ENCODE assay signal across 21 cellular contexts in genomic region chr3:118543823-118544222, GRCh38.
"Had no signal": no experiment of that assay in that cellular context is flagged by ENCODE, and none has a peak within 500 bp of the region (broad histone marks: within the 10 kb centered on the region; RNA-seq: fewer than 3 reads in every experiment).

No MANE protein-coding gene starts in this region.

- H3K4me3 ChIP-seq: lower lobe of right lung, right atrium auricular region, transverse colon, vagina had no signal

- H3K36me3 Mint-ChIP-seq: activated naive CD4-positive, alpha-beta T cell treated with anti-CD3 and anti-CD28 coated beads, Interleukin-2, amount 10 ng/mL, durations not matched to agents 7 days and 5 days; brain had no signal

- H3K4me1 ChIP-seq: lower lobe of right lung, right atrium auricular region, vagina had no signal

- H3K9me3 ChIP-seq: lower lobe of right lung, right atrium auricular region, transverse colon, vagina had no signal

- H3K4me3 Mint-ChIP-seq: activated CD4-positive, alpha-beta T cell treated with anti-CD3 and anti-CD28 coated beads, Interleukin-2, amount 10 ng/mL, durations not matched to agents 24 days and 14 days; activated CD8-positive, alpha-beta T cell treated with anti-CD3 and anti-CD28 coated beads, Interleukin-2, amount 10 ng/mL, durations not matched to agents 7 days and 5 days; activated naive CD4-positive, alpha-beta T cell treated with anti-CD3 and anti-CD28 coated beads, Interleukin-2, amount 10 ng/mL, durations not matched to agents 7 days and 5 days; activated naive CD8-positive, alpha-beta T cell treated with anti-CD3 and anti-CD28 coated beads, Interleukin-2, amount 50 U/mL, for 24 hours; activated T-cell treated with anti-CD3 and anti-CD28 coated beads, Interleukin-2, amount 50 U/mL, for 24 hours; brain; dendritic cell treated with granulocyte-macrophage colony-stimulating factor and Interleukin-4, amounts not matched to agents 40 ng/mL and 50 ng/mL, for 4 days; nephron had no signal

- H3K27me3 Mint-ChIP-seq: activated CD4-positive, alpha-beta T cell treated with anti-CD3 and anti-CD28 coated beads, Interleukin-2, amount 10 ng/mL, durations not matched to agents 24 days and 14 days; activated naive CD4-positive, alpha-beta T cell treated with anti-CD3 and anti-CD28 coated beads, Interleukin-2, amount 10 ng/mL, durations not matched to agents 7 days and 5 days; activated naive CD8-positive, alpha-beta T cell treated with anti-CD3 and anti-CD28 coated beads, Interleukin-2, amount 50 U/mL, for 24 hours; activated T-cell treated with anti-CD3 and anti-CD28 coated beads, Interleukin-2, amount 50 U/mL, for 24 hours; brain; dendritic cell treated with granulocyte-macrophage colony-stimulating factor and Interleukin-4, amounts not matched to agents 40 ng/mL and 50 ng/mL, for 4 days had no signal

- H3K36me3 ChIP-seq: lower lobe of right lung, right atrium auricular region, transverse colon, vagina had no signal

- ATAC-seq: activated CD8-positive, alpha-beta T cell treated with anti-CD3 and anti-CD28 coated beads, Interleukin-2, amount 10 ng/mL, durations not matched to agents 7 days and 5 days; activated naive CD8-positive, alpha-beta T cell treated with anti-CD3 and anti-CD28 coated beads, Interleukin-2, amount 50 U/mL, for 24 hours; lower lobe of right lung; stimulated activated naive CD8-positive, alpha-beta T cell treated with anti-CD3 and anti-CD28 coated beads, Interleukin-15, Interleukin-2, amounts not matched to agents 100 U/mL and 50 U/mL, for 24 hours had no signal

- FAIRE-seq: islet of Langerhans had no signal

- H3K27me3 ChIP-seq: right atrium auricular region, transverse colon, vagina had no signal

- H3K9me3 Mint-ChIP-seq: activated CD4-positive, alpha-beta T cell treated with anti-CD3 and anti-CD28 coated beads, Interleukin-2, amount 10 ng/mL, durations not matched to agents 24 days and 14 days; activated naive CD4-positive, alpha-beta T cell treated with anti-CD3 and anti-CD28 coated beads, Interleukin-2, amount 10 ng/mL, durations not matched to agents 7 days and 5 days; activated naive CD8-positive, alpha-beta T cell treated with anti-CD3 and anti-CD28 coated beads, Interleukin-2, amount 50 U/mL, for 24 hours; activated T-cell treated with anti-CD3 and anti-CD28 coated beads, Interleukin-2, amount 50 U/mL, for 24 hours; brain had no signal

- H3K27ac ChIP-seq: lower lobe of right lung, right atrium auricular region, vagina had no signal

- DNase-seq: activated CD4-positive, alpha-beta T cell treated with anti-CD3 and anti-CD28 coated beads, Interleukin-2, amount 10 ng/mL, durations not matched to agents 24 days and 14 days; activated CD8-positive, alpha-beta T cell treated with anti-CD3 and anti-CD28 coated beads, Interleukin-2, amount 10 ng/mL, durations not matched to agents 7 days and 5 days; activated naive CD4-positive, alpha-beta T cell treated with anti-CD3 and anti-CD28 coated beads, Interleukin-2, amount 10 ng/mL, durations not matched to agents 7 days and 5 days; activated naive CD8-positive, alpha-beta T cell treated with anti-CD3 and anti-CD28 coated beads, Interleukin-2, amount 50 U/mL, for 24 hours; activated T-cell treated with anti-CD3 and anti-CD28 coated beads, Interleukin-2, amount 50 U/mL, for 24 hours; anterior cingulate cortex; effector CD8-positive, alpha-beta T cell; lower lobe of right lung; occipital lobe; posterior cingulate gyrus; stimulated activated CD4-positive, alpha-beta T cell treated with anti-CD3 and anti-CD28 coated beads, Interleukin-2, amount 100 ng/mL, for 24 hours; stimulated activated naive CD8-positive, alpha-beta T cell treated with anti-CD3 and anti-CD28 coated beads, Interleukin-15, Interleukin-2, amounts not matched to agents 100 U/mL and 50 U/mL, for 24 hours; T-helper 1 cell; T-helper 9 cell had no signal

- H3K27ac Mint-ChIP-seq: activated CD4-positive, alpha-beta T cell treated with anti-CD3 and anti-CD28 coated beads, Interleukin-2, amount 10 ng/mL, durations not matched to agents 24 days and 14 days; activated CD8-positive, alpha-beta T cell treated with anti-CD3 and anti-CD28 coated beads, Interleukin-2, amount 10 ng/mL, durations not matched to agents 7 days and 5 days; activated naive CD4-positive, alpha-beta T cell treated with anti-CD3 and anti-CD28 coated beads, Interleukin-2, amount 10 ng/mL, durations not matched to agents 7 days and 5 days; activated naive CD8-positive, alpha-beta T cell treated with anti-CD3 and anti-CD28 coated beads, Interleukin-2, amount 50 U/mL, for 24 hours; activated T-cell treated with anti-CD3 and anti-CD28 coated beads, Interleukin-2, amount 50 U/mL, for 24 hours; brain; dendritic cell treated with granulocyte-macrophage colony-stimulating factor and Interleukin-4, amounts not matched to agents 40 ng/mL and 50 ng/mL, for 4 days; nephron had no signal

- H3K4me1 Mint-ChIP-seq: activated CD4-positive, alpha-beta T cell treated with anti-CD3 and anti-CD28 coated beads, Interleukin-2, amount 10 ng/mL, durations not matched to agents 24 days and 14 days; activated naive CD4-positive, alpha-beta T cell treated with anti-CD3 and anti-CD28 coated beads, Interleukin-2, amount 10 ng/mL, durations not matched to agents 7 days and 5 days; activated naive CD8-positive, alpha-beta T cell treated with anti-CD3 and anti-CD28 coated beads, Interleukin-2, amount 50 U/mL, for 24 hours; brain had no signal
